ENCODE assay signal across 1 cellular context in genomic region chr5:107615173-107615856, GRCh38.
TF ChIP-seq lines count a peak whose summit lies in the region.

No MANE protein-coding gene starts in this region.

TF ChIP-seq in HEK293, 187 proteins besides CTCF, POLR2A, EP300 and RAD21 (continued from another document):
- TF ChIP-seq ZNF398 (tag by site-specific recombination; IDR thresholded peaks at IDR 0.05) (no peak), ZNF292 (tag by site-specific recombination; IDR thresholded peaks at IDR 0.05; ENCODE audit: borderline replicate concordance, low read depth) (no peak), HOXC10 (CRISPR knock-in tag; IDR thresholded peaks at IDR 0.05) (no peak), BCL6B (tag by site-specific recombination; IDR thresholded peaks at IDR 0.05) (peak; percentile 84; the same call in 1 of the 2 replicates), SP7 (tag by site-specific recombination; IDR thresholded peaks at IDR 0.05) (peak; percentile 39; the same call in 1 of the 2 replicates), ZBTB20 (tag by site-specific recombination; IDR thresholded peaks at IDR 0.05) (peak; percentile 57; the same call in 1 of the 2 replicates), ZBTB21 (tag by site-specific recombination; IDR thresholded peaks at IDR 0.05) (peak; percentile 52; the same call in 1 of the 2 replicates), ZNF518A (tag by site-specific recombination; conservative IDR thresholded peaks at IDR 0.05; ENCODE audit: low read depth) (no peak), GLIS2 (tag by site-specific recombination; IDR thresholded peaks at IDR 0.05) (no peak), PATZ1 (tag by site-specific recombination; IDR thresholded peaks at IDR 0.05) (no peak; the same call in 1 of the 2 replicates), KLF10 (tag by site-specific recombination; IDR thresholded peaks at IDR 0.05) (no peak), ZBTB6 (tag by site-specific recombination; IDR thresholded peaks at IDR 0.05) (peak; percentile 74), ZNF707 (tag by site-specific recombination; IDR thresholded peaks at IDR 0.05) (no peak), SALL2 (tag by site-specific recombination; IDR thresholded peaks at IDR 0.05; ENCODE audit: borderline replicate concordance) (no peak), PRDM1 (tag by site-specific recombination; IDR thresholded peaks at IDR 0.05) (peak; percentile 49), ZNF366 (tag by site-specific recombination; conservative IDR thresholded peaks at IDR 0.05) (peak; percentile 62), ZBTB1 (tag by site-specific recombination; IDR thresholded peaks at IDR 0.05) (no peak), ZEB2 (tag by site-specific recombination; IDR thresholded peaks at IDR 0.05) (peak; percentile 67; the same call in 1 of the 2 replicates), FEZF1 (tag by site-specific recombination; IDR thresholded peaks at IDR 0.05) (peak; percentile 89), ZNF629 (tag by site-specific recombination; IDR thresholded peaks at IDR 0.05) (peak; percentile 57), ZNF510 (tag by site-specific recombination; IDR thresholded peaks at IDR 0.05; ENCODE audit: insufficient replicate concordance) (no peak), ZNF776 (tag by site-specific recombination; IDR thresholded peaks at IDR 0.05; ENCODE audit: borderline replicate concordance) (no peak)
